Comparison of ENCODE assay signal across 31 cellular contexts in genomic region chr3:46962427-46962826, GRCh38. TPM values are rescaled to one million over a fixed set of nuclear protein-coding genes. Genes with fewer than 3 reads are reported as not detected.
DNase-seq lines count a peak whose midpoint lies in the region; ATAC-seq and TF ChIP-seq lines count a peak whose summit lies in the region.
"Had no signal": no experiment of that assay in that cellular context is flagged by ENCODE, and none has a peak within 500 bp of the region (broad histone marks: within the 10 kb centered on the region; RNA-seq: fewer than 3 reads in every experiment).

No MANE protein-coding gene starts in this region.

- peak overlapping the region; percentile 31 for H3K4me2 ChIP-seq in hepatocyte
- H3K4me2 ChIP-seq in GM23338 = no peak overlapping the region
- H3K4me2 ChIP-seq: BLaER1 had no signal

- peaks cover 86% of the 10 kb centered on the region for H3K79me2 ChIP-seq in hepatocyte
- H3K79me2 ChIP-seq in GM23338 (replicated peaks; ENCODE audit: insufficient read depth) = peaks cover 90% of the 10 kb centered on the region

- in situ Hi-C loops in GM13976 (cut with MboI; ENCODE audit: low sequenced_read_pairs, unreplicated experiment) = no loop called here

- TF ChIP-seq CTCF in natural killer cell (IDR thresholded peaks at IDR 0.05) (no peak), hepatocyte (IDR thresholded peaks at IDR 0.05; ENCODE audit: poor library complexity) (no peak), type B pancreatic cell (conservative IDR thresholded peaks at IDR 0.05) (no peak), GM13976 (IDR thresholded peaks at IDR 0.05; ENCODE audit: borderline replicate concordance, control extremely low read depth, extremely low read depth, insufficient read depth, missing control alignments) (no peak), GM23338 (conservative IDR thresholded peaks at IDR 0.05; ENCODE audit: low read depth in 2 of 2) (no peak)

- H3K27me3 Mint-ChIP-seq in natural killer cell (ENCODE audit: low read depth in 2 of 2) (no peaks in the 10 kb centered on the region), IgD-negative memory B cell (no peaks in the 10 kb centered on the region), type B pancreatic cell (no peaks in the 10 kb centered on the region), GM23338 (ENCODE audit: insufficient read depth, low read depth, poor library complexity) (peaks cover 1% of the 10 kb centered on the region)
- H3K27me3 Mint-ChIP-seq in natural killer cell treated with Interleukin-12 subunit alpha and Interleukin-12 subunit beta and Interleukin-15 and Interleukin-18, amount 100 ng/mL, for 72 hours = no peaks in the 10 kb centered on the region
- H3K27me3 Mint-ChIP-seq: naive thymus-derived CD8-positive, alpha-beta T cell had no signal

- H3K4me1 ChIP-seq in hepatocyte (ENCODE audit: insufficient read depth) (peaks cover 66% of the 10 kb centered on the region), GM23338 (ENCODE audit: insufficient read depth) (peaks cover 16% of the 10 kb centered on the region; the same call in 1 of the 2 replicates)

- 100% methylated on average over 1 of the region's 1 CpG for WGBS in hepatocyte (ENCODE audit: low lambda C conversion rate, missing lambda C conversion rate)

- H3K27ac ChIP-seq in hepatocyte (peak overlapping the region; percentile 54), GM23338 (ENCODE audit: low read depth) (no peak overlapping the region)
- H3K27ac ChIP-seq: ascending aorta, BLaER1, GM23248 had no signal

- no peak for ATAC-seq in natural killer cell
- no peak for ATAC-seq in natural killer cell treated with Interleukin-12 subunit alpha and Interleukin-12 subunit beta and Interleukin-15 and Interleukin-18, amount 100 ng/mL, for 72 hours
- no peak for ATAC-seq in GM23338
- no peak for ATAC-seq in GM19023 (IDR thresholded peaks at IDR 0.05; ENCODE audit: unreplicated experiment)
- ATAC-seq: K562; left cardiac atrium; naive thymus-derived CD8-positive, alpha-beta T cell; Right ventricle myocardium inferior had no signal

- no peaks in the 10 kb centered on the region for H3K9me3 ChIP-seq in hepatocyte (ENCODE audit: low read depth)
- H3K9me3 ChIP-seq: ascending aorta had no signal

- intact Hi-C loops in natural killer cell (cut with micrococcal nuclease) = no loop called here

- H4K20me1 ChIP-seq in hepatocyte (ENCODE audit: insufficient read depth, poor library complexity, severe bottlenecking) (peaks cover 29% of the 10 kb centered on the region), GM23338 (replicated peaks; ENCODE audit: insufficient read depth) (peaks cover 65% of the 10 kb centered on the region)

- H3K9me2 ChIP-seq in hepatocyte (replicated peaks; ENCODE audit: insufficient read depth) = no peaks in the 10 kb centered on the region
- no peaks in the 10 kb centered on the region for H3K9me2 ChIP-seq in GM23338 (ENCODE audit: insufficient read depth)

- H3K27me3 ChIP-seq in hepatocyte (no peaks in the 10 kb centered on the region), GM23338 (ENCODE audit: insufficient read depth) (no peaks in the 10 kb centered on the region)
- H3K27me3 ChIP-seq: ascending aorta, BLaER1 had no signal

- DNase-seq in natural killer cell (no peak), hepatocyte (ENCODE audit: low spot score) (no peak), type B pancreatic cell (ENCODE audit: extremely low spot score, unreplicated experiment) (no peak), GM13976 (ENCODE audit: low spot score) (no peak), GM23338 (ENCODE audit: low spot score) (no peak)
- no peak for DNase-seq in natural killer cell treated with Interleukin-12 subunit alpha and Interleukin-12 subunit beta and Interleukin-15 and Interleukin-18, amount 100 ng/mL, for 72 hours (ENCODE audit: low spot score)
- DNase-seq: activated CD4-positive, CD25-positive, alpha-beta regulatory T cell treated with anti-CD3 and anti-CD28 coated beads, Interleukin-2, amount 50 U/mL, for 72 hours; activated naive CD4-positive, alpha-beta T cell treated with anti-CD3 and anti-CD28 coated beads, Interleukin-2, amount 50 U/mL, for 16 hours; activated T-cell treated with anti-CD3 and anti-CD28 coated beads, Interleukin-2, amount 50 U/mL, for 48 hours; Calu3; DMS79 treated with DMSO at 0.1 percent for 48 hours; GF-D8; GM23248; hippocampal formation; left cardiac atrium; naive thymus-derived CD8-positive, alpha-beta T cell; NCI-H1105 treated with DMSO at 0.1 percent for 48 hours; NCI-H2029; NCI-H2227 treated with DMSO at 0.1 percent for 48 hours; NCI-H526; NK-92 treated with Interleukin-12 subunit alpha and Interleukin-12 subunit beta, amount 100 ng/mL, for 24 hours; stimulated activated CD4-positive, alpha-beta T cell treated with anti-CD3 and anti-CD28 coated beads, Interleukin-15, amount 100 ng/mL, for 24 hours; stimulated activated CD4-positive, alpha-beta T cell treated with anti-CD3 and anti-CD28 coated beads, Interleukin-4, amount 100 ng/mL, for 4 hours had no signal

- H3F3A ChIP-seq in GM23338 (replicated peaks; ENCODE audit: low read depth) = no peaks in the 10 kb centered on the region

- H3K4me1 Mint-ChIP-seq in natural killer cell = peaks cover 74 to 78% of the 10 kb centered on the region in 2 donors
- H3K4me1 Mint-ChIP-seq in natural killer cell treated with Interleukin-12 subunit alpha and Interleukin-12 subunit beta and Interleukin-15 and Interleukin-18, amount 100 ng/mL, for 72 hours (ENCODE audit: low read depth in 2 of 2) = peaks cover 72 to 77% of the 10 kb centered on the region in 2 donors
- peaks cover 54 to 66% (median 65%) of the 10 kb centered on the region in 3 donors for H3K4me1 Mint-ChIP-seq in IgD-negative memory B cell
- peaks cover 66% of the 10 kb centered on the region for H3K4me1 Mint-ChIP-seq in type B pancreatic cell (ENCODE audit: unreplicated experiment)
- peaks cover 39% of the 10 kb centered on the region for H3K4me1 Mint-ChIP-seq in GM23338

- H3K9me3 Mint-ChIP-seq in natural killer cell (no peaks in the 10 kb centered on the region), IgD-negative memory B cell (no peaks in the 10 kb centered on the region), type B pancreatic cell (peaks cover 4% of the 10 kb centered on the region), GM23338 (peaks cover 8% of the 10 kb centered on the region; the same call in 2 of the 3 replicates)
- no peaks in the 10 kb centered on the region for H3K9me3 Mint-ChIP-seq in natural killer cell treated with Interleukin-12 subunit alpha and Interleukin-12 subunit beta and Interleukin-15 and Interleukin-18, amount 100 ng/mL, for 72 hours
- H3K9me3 Mint-ChIP-seq: naive thymus-derived CD8-positive, alpha-beta T cell had no signal

- H2AFZ ChIP-seq in hepatocyte (no peak overlapping the region), GM23338 (no peak overlapping the region)
- H2AFZ ChIP-seq: GM23248 had no signal

- peak overlapping the region; percentile 94 to 99 for H3K27ac Mint-ChIP-seq in natural killer cell
- peak overlapping the region in 1 of 2 donors; percentile 8 for H3K27ac Mint-ChIP-seq in natural killer cell treated with Interleukin-12 subunit alpha and Interleukin-12 subunit beta and Interleukin-15 and Interleukin-18, amount 100 ng/mL, for 72 hours
- peak overlapping the region; percentile 7 to 53 (median 34) for H3K27ac Mint-ChIP-seq in IgD-negative memory B cell
- H3K27ac Mint-ChIP-seq in type B pancreatic cell = peak overlapping the region; percentile 99
- no peak overlapping the region for H3K27ac Mint-ChIP-seq in GM23338

- H3K4me3 ChIP-seq in hepatocyte = no peak overlapping the region
- H3K4me3 ChIP-seq in GM23338 = no peak overlapping the region
- H3K4me3 ChIP-seq: ascending aorta, BLaER1, GM23248, K562, lung had no signal

- H3K36me3 ChIP-seq in hepatocyte (replicated peaks; ENCODE audit: insufficient read depth, low read depth) (no peaks in the 10 kb centered on the region), GM23338 (ENCODE audit: insufficient read depth) (no peaks in the 10 kb centered on the region; the same call in 1 of the 2 replicates)

- H3K36me3 Mint-ChIP-seq in natural killer cell (no peaks in the 10 kb centered on the region), IgD-negative memory B cell (no peaks in the 10 kb centered on the region), type B pancreatic cell (peaks cover 28% of the 10 kb centered on the region), GM23338 (ENCODE audit: low read depth) (peaks cover 36% of the 10 kb centered on the region)
- H3K36me3 Mint-ChIP-seq in natural killer cell treated with Interleukin-12 subunit alpha and Interleukin-12 subunit beta and Interleukin-15 and Interleukin-18, amount 100 ng/mL, for 72 hours = no peaks in the 10 kb centered on the region

- H3K4me3 Mint-ChIP-seq in natural killer cell = no peak overlapping the region
- H3K4me3 Mint-ChIP-seq in natural killer cell treated with Interleukin-12 subunit alpha and Interleukin-12 subunit beta and Interleukin-15 and Interleukin-18, amount 100 ng/mL, for 72 hours = no peak overlapping the region
- peak overlapping the region in 1 of 4 donors; percentile 12 for H3K4me3 Mint-ChIP-seq in IgD-negative memory B cell
- peak overlapping the region; percentile 13 for H3K4me3 Mint-ChIP-seq in type B pancreatic cell
- H3K4me3 Mint-ChIP-seq in GM23338 = no peak overlapping the region
- H3K4me3 Mint-ChIP-seq: T-helper 2 cell treated with Interferon-gamma antibody and Interleukin-4, amounts not matched to agents 5 μg/mL and 100 μg/mL, for 36 hours had no signal

TF ChIP-seq in GM23338, 12 proteins besides CTCF, POLR2A, EP300 and RAD21 (continues in another document):
- TF ChIP-seq POLR2AphosphoS5 (IDR thresholded peaks at IDR 0.05; ENCODE audit: low read depth) = no peak
- no peak for TF ChIP-seq NANOG (IDR thresholded peaks at IDR 0.05; ENCODE audit: borderline replicate concordance)

RNA-seq across cellular contexts. Expression of gene CCDC12, which starts 14.1 kb away (rescaled TPM):
- total RNA-seq in natural killer cell (100 to 1,000 TPM; 104 to 114 (median 111) TPM), hepatocyte (41.1 and 47.5 TPM in 2 replicates), type B pancreatic cell (ENCODE audit: low replicate concordance) (46.7 and 49.7 TPM in 2 replicates)
- total RNA-seq in natural killer cell treated with Interleukin-12 subunit alpha and Interleukin-12 subunit beta and Interleukin-15 and Interleukin-18, amount 100 ng/mL, for 72 hours = 10 to 100 TPM; 58.0 to 89.8 TPM
- polyA plus RNA-seq in IgD-negative memory B cell (151 TPM), hepatocyte (78.4 and 107 TPM in 2 replicates), GM23338 (2016; fragmentation: Nextera tagmentation; extraction: Ambion mirVana) (133 and 136 TPM in 2 replicates)
- 35.1 and 42.9 TPM in 2 replicates for total RNA-seq in GM23338 (2014; rRNA removed; shearing (Covaris generic))

RNA-seq across cellular contexts. Expression of gene NBEAL2, which starts 17.0 kb away (rescaled TPM):
- 100 to 1,000 TPM; 453 to 536 (median 532) TPM for total RNA-seq in natural killer cell
- total RNA-seq in natural killer cell treated with Interleukin-12 subunit alpha and Interleukin-12 subunit beta and Interleukin-15 and Interleukin-18, amount 100 ng/mL, for 72 hours = 100 to 1,000 TPM; 121 to 255 TPM
- 6.7 TPM for polyA plus RNA-seq in IgD-negative memory B cell
- 23.6 and 38.6 TPM in 2 replicates for total RNA-seq in hepatocyte
- 42.2 and 58.5 TPM in 2 replicates for polyA plus RNA-seq in hepatocyte
- total RNA-seq in type B pancreatic cell (ENCODE audit: low replicate concordance) = 115 and 241 TPM in 2 replicates
- total RNA-seq in GM23338 (2014; rRNA removed; shearing (Covaris generic)) = 66.1 and 79.9 TPM in 2 replicates
- 13.5 and 14.0 TPM in 2 replicates for polyA plus RNA-seq in GM23338 (2016; fragmentation: Nextera tagmentation; extraction: Ambion mirVana)
